29 cellular contexts compared by ENCODE assay signal in genomic region chr12:110547090-110547489, GRCh38. TPM values are rescaled to one million over a fixed set of nuclear protein-coding genes. Genes with fewer than 3 reads are reported as not detected.
DNase-seq lines count a peak whose midpoint lies in the region; ATAC-seq and TF ChIP-seq lines count a peak whose summit lies in the region.
"Had no signal": no experiment of that assay in that cellular context is flagged by ENCODE, and none has a peak within 500 bp of the region (broad histone marks: within the 10 kb centered on the region; RNA-seq: fewer than 3 reads in every experiment).

No MANE protein-coding gene starts in this region.

- in situ Hi-C loops in GM13976 (cut with MboI; ENCODE audit: low sequenced_read_pairs, unreplicated experiment): no loop called here

- CTCF ChIA-PET in PC-9 (lab: Charles Lee): no interaction called here

- no peak for ATAC-seq in heart left ventricle
- no peak for ATAC-seq in Right ventricle myocardium inferior
- no peak for ATAC-seq in stimulated activated memory B cell treated with anti-CD40 and anti-IgM and Interleukin-4, amounts not matched to agents 10 μg/mL and 1 μg/mL and 100 μg/mL, for 72 hours
- no peak for ATAC-seq in HG02981 (IDR thresholded peaks at IDR 0.05; ENCODE audit: unreplicated experiment)
- ATAC-seq: left lung; naive thymus-derived CD8-positive, alpha-beta T cell; upper lobe of right lung had no signal

- H3K27ac Mint-ChIP-seq in stimulated activated memory B cell treated with anti-CD40 and anti-IgM and Interleukin-4, amounts not matched to agents 10 μg/mL and 1 μg/mL and 100 μg/mL, for 72 hours: peak overlapping the region; percentile 35
- H3K27ac Mint-ChIP-seq: activated naive CD4-positive, alpha-beta T cell treated with anti-CD3 and anti-CD28 coated beads for 36 hours had no signal

- H3K4me1 ChIP-seq in heart left ventricle: peaks cover 13 to 72% (median 39%) of the 10 kb centered on the region in 12 donors
- H3K4me1 ChIP-seq in PC-9 (replicated peaks; ENCODE audit: insufficient read depth): peaks cover 13% of the 10 kb centered on the region
- H3K4me1 ChIP-seq in esophagus muscularis mucosa: peaks cover 64 to 100% (median 100%) of the 10 kb centered on the region in 4 donors
- H3K4me1 ChIP-seq: BLaER1, Caco-2 had no signal

- no peaks in the 10 kb centered on the region for H3K9me3 Mint-ChIP-seq in stimulated activated memory B cell treated with anti-CD40 and anti-IgM and Interleukin-4, amounts not matched to agents 10 μg/mL and 1 μg/mL and 100 μg/mL, for 72 hours
- H3K9me3 Mint-ChIP-seq: activated naive CD4-positive, alpha-beta T cell treated with anti-CD3 and anti-CD28 coated beads for 36 hours; naive thymus-derived CD8-positive, alpha-beta T cell had no signal

- H3K27me3 Mint-ChIP-seq in stimulated activated memory B cell treated with anti-CD40 and anti-IgM and Interleukin-4, amounts not matched to agents 10 μg/mL and 1 μg/mL and 100 μg/mL, for 72 hours: no peaks in the 10 kb centered on the region
- H3K27me3 Mint-ChIP-seq: naive thymus-derived CD8-positive, alpha-beta T cell had no signal

- no peak overlapping the region for H3K4me2 ChIP-seq in PC-9
- H3K4me2 ChIP-seq: BLaER1 had no signal

- peaks cover 10% of the 10 kb centered on the region for H4K20me1 ChIP-seq in PC-9 (ENCODE audit: insufficient read depth)

- DNase-seq in heart left ventricle (no peak), Right ventricle myocardium inferior (ENCODE audit: missing footprints) (no peak), PC-9 (no peak), esophagus muscularis mucosa (ENCODE audit: extremely low spot score) (no peak), NCI-H146 (lab: John Stamatoyannopoulos, UW) (no peak), GM13976 (ENCODE audit: low spot score) (no peak)
- DNase-seq: activated CD4-positive, alpha-beta T cell treated with anti-CD3 and anti-CD28 coated beads for 4 hours; activated naive CD4-positive, alpha-beta T cell treated with anti-CD3 and anti-CD28 coated beads for 36 hours; Caco-2; DMS79; effector CD8-positive, alpha-beta T cell; GF-D8; H7; left lung; midbrain; naive thymus-derived CD8-positive, alpha-beta T cell; NCI-H1092 treated with DMSO at 0.1 percent for 48 hours; NCI-H2029 treated with DMSO at 0.1 percent for 48 hours; NCI-H345; NCI-H748 treated with DMSO at 0.1 percent for 48 hours; occipital lobe; RPMI8226; small intestine; T-helper 2 cell; upper lobe of right lung had no signal

- H3K27me3 ChIP-seq in heart left ventricle (no peaks in the 10 kb centered on the region), PC-9 (ENCODE audit: insufficient read depth, low read depth) (no peaks in the 10 kb centered on the region), esophagus muscularis mucosa (no peaks in the 10 kb centered on the region)
- H3K27me3 ChIP-seq: BLaER1, left lung, upper lobe of right lung had no signal

- TF ChIP-seq POLR2A in heart left ventricle (IDR thresholded peaks at IDR 0.05) (no peak), esophagus muscularis mucosa (IDR thresholded peaks at IDR 0.05; ENCODE audit: low read depth) (no peak)

- H3K79me2 ChIP-seq in PC-9 (ENCODE audit: low read depth): peaks cover 45% of the 10 kb centered on the region

- H3K4me3 ChIP-seq in heart left ventricle: peak overlapping the region in 1 of 12 donors; percentile 6
- no peak overlapping the region for H3K4me3 ChIP-seq in PC-9
- H3K4me3 ChIP-seq in esophagus muscularis mucosa: no peak overlapping the region
- H3K4me3 ChIP-seq: BLaER1, left lung, SK-N-MC, upper lobe of right lung had no signal

- H3F3A ChIP-seq in PC-9 (ENCODE audit: insufficient read depth, low read depth): peaks cover 20% of the 10 kb centered on the region; the same call in 1 of the 2 replicates

- H3K9me2 ChIP-seq in PC-9 (ENCODE audit: insufficient read depth): no peaks in the 10 kb centered on the region

- no peaks in the 10 kb centered on the region for H3K9me3 ChIP-seq in heart left ventricle
- no peaks in the 10 kb centered on the region for H3K9me3 ChIP-seq in PC-9 (ENCODE audit: insufficient read depth, low read depth)
- no peaks in the 10 kb centered on the region for H3K9me3 ChIP-seq in esophagus muscularis mucosa
- H3K9me3 ChIP-seq: BLaER1, Caco-2, left lung, upper lobe of right lung had no signal

- peak overlapping the region in 9 of 12 donors; percentile 15 to 90 (median 59) for H3K27ac ChIP-seq in heart left ventricle
- peak overlapping the region; percentile 13; the same call in 1 of the 2 replicates for H3K27ac ChIP-seq in PC-9
- peak overlapping the region; percentile 83 to 92 (median 89) for H3K27ac ChIP-seq in esophagus muscularis mucosa (replicated peaks in 1 of 4)
- H3K27ac ChIP-seq: BLaER1, SK-N-MC, upper lobe of right lung had no signal

- TF ChIP-seq CTCF in heart left ventricle (IDR thresholded peaks at IDR 0.05) (no peak), PC-9 (conservative IDR thresholded peaks at IDR 0.05) (no peak), esophagus muscularis mucosa (IDR thresholded peaks at IDR 0.05) (no peak), GM13976 (IDR thresholded peaks at IDR 0.05; ENCODE audit: borderline replicate concordance, control extremely low read depth, extremely low read depth, insufficient read depth, missing control alignments) (no peak)

- peaks cover 62% of the 10 kb centered on the region for H3K36me3 Mint-ChIP-seq in stimulated activated memory B cell treated with anti-CD40 and anti-IgM and Interleukin-4, amounts not matched to agents 10 μg/mL and 1 μg/mL and 100 μg/mL, for 72 hours

- no peak overlapping the region for H2AFZ ChIP-seq in PC-9

- TF ChIP-seq EP300 in esophagus muscularis mucosa (IDR thresholded peaks at IDR 0.05): no peak

- intact Hi-C loops in heart left ventricle (cut with DNase I): loop anchor here in 3 of 10 donors (5.0 kb wide), 1 partner anchor 35 kb away; the partner anchor contains the start of gene PPTC7 (in 3 of the 3)
- intact Hi-C loops in Right ventricle myocardium inferior (cut with DNase I): no loop called here
- intact Hi-C loops in PC-9 (cut with micrococcal nuclease; ENCODE audit: unreplicated experiment): loop anchor here (2.0 to 5.0 kb wide), 2 partner anchors 38 to 45 kb away; partner anchors contain the start of genes RAD9B and VPS29
- intact Hi-C loops in esophagus muscularis mucosa (cut with DNase I): loop anchor here (5.0 kb wide), 1 partner anchor 35 kb away; the partner anchor contains the start of gene PPTC7

- H3K36me3 ChIP-seq in heart left ventricle (peaks cover 0 to 44% (median 23%) of the 10 kb centered on the region in 9 donors), PC-9 (ENCODE audit: low read depth) (peaks cover 15% of the 10 kb centered on the region; the same call in 1 of the 2 replicates), esophagus muscularis mucosa (peaks cover 0 to 19% (median 6%) of the 10 kb centered on the region in 4 donors)

- 71 to 87% (median 81%) methylated on average over 2 of the region's 2 CpGs for WGBS in heart left ventricle, 4 donors
- 53% methylated on average over 2 of the region's 2 CpGs for WGBS in esophagus muscularis mucosa

- peaks cover 50% of the 10 kb centered on the region for H3K4me1 Mint-ChIP-seq in stimulated activated memory B cell treated with anti-CD40 and anti-IgM and Interleukin-4, amounts not matched to agents 10 μg/mL and 1 μg/mL and 100 μg/mL, for 72 hours

- POLR2A ChIA-PET in PC-9 (lab: Charles Lee; ENCODE audit: unreplicated experiment): no interaction called here

- H3K4me3 Mint-ChIP-seq in stimulated activated memory B cell treated with anti-CD40 and anti-IgM and Interleukin-4, amounts not matched to agents 10 μg/mL and 1 μg/mL and 100 μg/mL, for 72 hours: no peak overlapping the region
- H3K4me3 Mint-ChIP-seq: activated naive CD4-positive, alpha-beta T cell treated with anti-CD3 and anti-CD28 coated beads for 36 hours; naive thymus-derived CD8-positive, alpha-beta T cell had no signal

- no TSS peak for BruUV-seq in PC-9 (replicated peaks; lab: Mats Ljungman, UMichigan)

RNA-seq across cellular contexts. Expression of gene PPTC7, which starts 36.0 kb away (rescaled TPM):
- total RNA-seq in heart left ventricle: 100 to 1,000 TPM in 1 of 9 donors, 10 to 100 TPM in 8; 47.5 to 113 (median 72.7) TPM
- polyA plus RNA-seq in heart left ventricle: 10 to 100 TPM; 26.6 to 53.1 TPM
- 99.2 TPM for total RNA-seq in Right ventricle myocardium inferior
- total RNA-seq in PC-9 (2021): 16.0 and 18.3 TPM in 2 replicates
- 10 to 100 TPM; 36.6 to 55.6 (median 53.2) TPM for total RNA-seq in esophagus muscularis mucosa

RNA-seq across cellular contexts. Expression of gene RAD9B, which starts 45.0 kb away (rescaled TPM):
- total RNA-seq in heart left ventricle: 1 to 10 TPM in 5 of 9 donors, under 1 TPM in 2, not detected in 2; 0.67 to 4.8 (median 2.4) TPM
- polyA plus RNA-seq in heart left ventricle: 10 to 100 TPM in 1 of 2 donors, under 1 TPM in 1; 0.34 to 12.0 TPM
- 1.1 TPM for total RNA-seq in Right ventricle myocardium inferior
- total RNA-seq in PC-9 (2021): 1.6 and 2.3 TPM in 2 replicates
- total RNA-seq in esophagus muscularis mucosa: 1 to 10 TPM in 3 of 4 donors, under 1 TPM in 1; 0.98 to 5.0 (median 2.0) TPM
- total RNA-seq: H7 had no signal

RNA-seq across cellular contexts. Expression of gene VPS29, which starts 45.2 kb away (rescaled TPM):
- total RNA-seq in heart left ventricle (100 to 1,000 TPM in 3 of 9 donors, 10 to 100 TPM in 6; 66.7 to 149 (median 89.5) TPM), Right ventricle myocardium inferior (106 TPM), PC-9 (2021) (78.3 and 114 TPM in 2 replicates), esophagus muscularis mucosa (100 to 1,000 TPM; 126 to 166 (median 156) TPM)
- 100 to 1,000 TPM; 107 to 191 TPM for polyA plus RNA-seq in heart left ventricle

Comparison
In these comparisons a context has a peak if more than half of its experiments do, and no peak if none do; other contexts are left out.
1. H3K27ac ChIP-seq: peak in every context shown above with its lines; median percentile 89 in esophagus muscularis mucosa; 59 in heart left ventricle; 13 in PC-9.